Comparison of ENCODE assay signal across 23 cellular contexts in genomic region chr15:42145546-42146455, GRCh38. TPM values are rescaled to one million over a fixed set of nuclear protein-coding genes. Genes with fewer than 3 reads are reported as not detected.
DNase-seq lines count a peak whose midpoint lies in the region; ATAC-seq and TF ChIP-seq lines count a peak whose summit lies in the region.
"Had no signal": no experiment of that assay in that cellular context is flagged by ENCODE, and none has a peak within 500 bp of the region (broad histone marks: within the 10 kb centered on the region; RNA-seq: fewer than 3 reads in every experiment).

No MANE protein-coding gene starts in this region.

- TF ChIP-seq CTCF in right atrium auricular region (IDR thresholded peaks at IDR 0.05) (no peak), activated B cell treated with CpG ODN at 0.5 μM for 24 hours (IDR thresholded peaks at IDR 0.05) (no peak), thyroid gland (IDR thresholded peaks at IDR 0.05) (no peak), mucosa of descending colon (IDR thresholded peaks at IDR 0.05) (no peak)

- 84 to 85% methylated on average over 26 to 27 of the region's 29 CpGs for WGBS in thyroid gland, 2 donors

- no peaks in the 10 kb centered on the region for H3K9me3 ChIP-seq in right atrium auricular region
- no peaks in the 10 kb centered on the region for H3K9me3 ChIP-seq in thyroid gland
- no peaks in the 10 kb centered on the region for H3K9me3 ChIP-seq in mucosa of descending colon
- H3K9me3 ChIP-seq: A549, BE2C had no signal

- H3K4me3 ChIP-seq in right atrium auricular region (no peak overlapping the region), thyroid gland (replicated peaks in 1 of 3) (no peak overlapping the region), mucosa of descending colon (no peak overlapping the region)
- H3K4me3 ChIP-seq: A549, GM23248 had no signal

- CTCF ChIA-PET in activated B cell treated with CpG ODN at 0.5 μM for 24 hours (lab: Charles Lee) = no interaction called here

- no peak overlapping the region for H3K4me3 Mint-ChIP-seq in activated B cell treated with CpG ODN at 0.5 μM for 24 hours

- no peak overlapping the region for H3K27ac ChIP-seq in right atrium auricular region
- peak overlapping the region; percentile 38 to 72 (median 52) for H3K27ac ChIP-seq in thyroid gland
- H3K27ac ChIP-seq: A549, GM23248 had no signal

- DNase-seq in cardiac septum (ENCODE audit: low spot score) (peak; percentile 70), right atrium auricular region (ENCODE audit: low spot score) (no peak), activated B cell treated with CpG ODN at 0.5 μM for 24 hours (peak; percentile 7), mesenteric fat pad (ENCODE audit: low spot score) (peak; percentile 86), thyroid gland (no peak), NCI-H2227 treated with DMSO at 0.1 percent for 48 hours (lab: John Stamatoyannopoulos, UW) (no peak), AG08395 (ENCODE audit: low spot score) (no peak), mucosa of descending colon (no peak)
- DNase-seq: BE2C, DMS79, GM23248, HCEC 1CT, KBM-7, MM.1S, NCI-H1048, NCI-H1417 treated with DMSO at 0.1 percent for 48 hours, NCI-H187, NCI-H446 treated with DMSO at 0.1 percent for 48 hours, NCI-H526 treated with DMSO at 0.1 percent for 48 hours, OCI-M1 had no signal

- POLR2A ChIA-PET in activated B cell treated with CpG ODN at 0.5 μM for 24 hours (lab: Charles Lee) = no interaction called here

- intact Hi-C loops in cardiac septum (cut with DNase I) = no loop called here
- intact Hi-C loops in activated B cell treated with CpG ODN at 0.5 μM for 24 hours (cut with micrococcal nuclease) = no loop called here
- intact Hi-C loops in thyroid gland (cut with DNase I) = no loop called here
- intact Hi-C loops in mucosa of descending colon (cut with DNase I, micrococcal nuclease) = no loop called here

- TF ChIP-seq POLR2A in thyroid gland (IDR thresholded peaks at IDR 0.05) = no peak

- ATAC-seq in activated B cell treated with CpG ODN at 0.5 μM for 24 hours (ENCODE audit: low read depth) (no peak), mucosa of descending colon (no peak)
- ATAC-seq: A549, Right ventricle myocardium inferior had no signal

- H3K27me3 ChIP-seq in right atrium auricular region = no peaks in the 10 kb centered on the region
- H3K27me3 ChIP-seq in thyroid gland = no peaks in the 10 kb centered on the region
- H3K27me3 ChIP-seq: BE2C had no signal

- no peaks in the 10 kb centered on the region for H3K36me3 Mint-ChIP-seq in activated B cell treated with CpG ODN at 0.5 μM for 24 hours (ENCODE audit: low read depth)

- H3K4me1 ChIP-seq in right atrium auricular region (peaks cover 0 to 9% of the 10 kb centered on the region in 2 donors), thyroid gland (peaks cover 6 to 10% of the 10 kb centered on the region in 2 donors), mucosa of descending colon (ENCODE audit: low read depth) (peaks cover 3% of the 10 kb centered on the region)
- H3K4me1 ChIP-seq: A549, BE2C had no signal

- no peak overlapping the region for H3K27ac Mint-ChIP-seq in activated B cell treated with CpG ODN at 0.5 μM for 24 hours

- H3K4me1 Mint-ChIP-seq in activated B cell treated with CpG ODN at 0.5 μM for 24 hours = no peaks in the 10 kb centered on the region

- no peaks in the 10 kb centered on the region for H3K9me3 Mint-ChIP-seq in activated B cell treated with CpG ODN at 0.5 μM for 24 hours

- H3K36me3 ChIP-seq in right atrium auricular region (no peaks in the 10 kb centered on the region), thyroid gland (no peaks in the 10 kb centered on the region), mucosa of descending colon (ENCODE audit: low read depth) (no peaks in the 10 kb centered on the region)
- H3K36me3 ChIP-seq: BE2C had no signal

- peaks cover 4% of the 10 kb centered on the region for H3K27me3 Mint-ChIP-seq in activated B cell treated with CpG ODN at 0.5 μM for 24 hours

RNA-seq across cellular contexts. Expression of gene PLA2G4F, which starts 10.6 kb away (rescaled TPM):
- total RNA-seq in cardiac septum (0.48 TPM), right atrium auricular region (1 to 10 TPM in 1 of 2 donors, under 1 TPM in 1; 0.35 to 3.0 TPM), activated B cell treated with CpG ODN at 0.5 μM for 24 hours (not detected in 2 replicates), mesenteric fat pad (not detected), thyroid gland (10 to 100 TPM in 2 of 4 donors, 1 to 10 TPM in 2; 3.9 to 24.8 (median 14.1) TPM), mucosa of descending colon (10 to 100 TPM; 23.4 to 66.9 (median 41.2) TPM)
- total RNA-seq: GM23248, HT1080 had no signal

RNA-seq across cellular contexts. Expression of gene PLA2G4D, which starts 51.4 kb away (rescaled TPM):
- total RNA-seq in cardiac septum (not detected), right atrium auricular region (not detected), activated B cell treated with CpG ODN at 0.5 μM for 24 hours (not detected in 2 replicates), mesenteric fat pad (not detected), thyroid gland (not detected), mucosa of descending colon (under 1 TPM; 0.35 to 0.51 (median 0.49) TPM)
- total RNA-seq: GM23248, HT1080, Right ventricle myocardium inferior had no signal

Comparison
In these comparisons a context has a peak if more than half of its experiments do, and no peak if none do; other contexts are left out.
1. DNase-seq: peak in cardiac septum (single experiment), activated B cell treated with CpG ODN at 0.5 μM for 24 hours (single experiment) and mesenteric fat pad (single experiment); none in right atrium auricular region (single experiment), thyroid gland (0 of 2), NCI-H2227 treated with DMSO at 0.1 percent for 48 hours (single experiment), AG08395 (single experiment) and mucosa of descending colon (0 of 3).
2. H3K27ac ChIP-seq: peak in thyroid gland (3 of 3); none in right atrium auricular region (0 of 2).